23 cellular contexts compared by ENCODE assay signal in the genomic region with DNA sequence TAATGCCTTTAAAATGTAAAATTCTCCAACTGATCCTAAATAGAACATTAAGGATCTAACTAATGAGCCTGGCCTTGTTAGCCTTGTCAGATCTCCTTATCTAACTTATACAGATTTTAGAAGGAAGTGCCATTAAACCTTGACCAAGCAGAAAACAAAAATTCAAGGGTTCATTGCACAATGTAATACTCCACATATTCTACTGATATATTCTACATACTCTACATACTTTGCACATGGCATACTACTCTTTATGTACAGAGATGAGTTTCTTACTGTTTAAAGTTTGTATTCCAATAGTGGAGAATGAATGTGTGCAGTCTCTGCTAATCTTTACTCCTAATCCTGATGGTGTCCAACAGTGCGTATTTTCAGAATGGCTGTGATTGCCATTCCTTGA.
A peak's percentile ranks its signal among the peaks of the same experiment; 100 is the strongest.
DNase-seq lines count a peak whose midpoint lies in the region; ATAC-seq and TF ChIP-seq lines count a peak whose summit lies in the region.
"Had no signal": no experiment of that assay in that cellular context is flagged by ENCODE, and none has a peak within 500 bp of the region (broad histone marks: within the 10 kb centered on the region; RNA-seq: fewer than 3 reads in every experiment).

No MANE protein-coding gene starts in this region.

- H2BK5ac ChIP-seq in IMR-90 (ENCODE audit: low read depth, low read length, poor library complexity, severe bottlenecking): no peak overlapping the region

- DNase-seq in IMR-90: no peak
- peak; percentile 44 for DNase-seq in adipocyte (ENCODE audit: low read depth)
- peak; percentile 2 for DNase-seq in iris pigment epithelial cell (ENCODE audit: low read depth)
- no peak for DNase-seq in smooth muscle cell (lab: John Stamatoyannopoulos, UW; ENCODE audit: unreplicated experiment)
- no peak for DNase-seq in thyroid gland
- no peak for DNase-seq in activated CD4-positive, alpha-beta T cell treated with anti-CD3 and anti-CD28 coated beads for 1 hour
- DNase-seq: 8988T; ACHN; AML-193; BE2C; CD4-positive, alpha-beta T cell; CD8-positive, alpha-beta memory T cell; DMS 273 treated with DMSO at 0.1 percent for 48 hours; DMS79; EL; GDM1; GOT3; HFFc6 had no signal

- TF ChIP-seq POLR2A in IMR-90 (IDR thresholded peaks at IDR 0.05; ENCODE audit: low read depth, low read length): no peak
- no peak for TF ChIP-seq POLR2A in thyroid gland (IDR thresholded peaks at IDR 0.05)

- H4K91ac ChIP-seq in IMR-90 (ENCODE audit: insufficient read depth, low read depth, low read length): no peak overlapping the region

- intact Hi-C loops in IMR-90 (cut with micrococcal nuclease): no loop called here
- intact Hi-C loops in thyroid gland (cut with DNase I): no loop called here

- H2AFZ ChIP-seq in IMR-90 (replicated peaks; ENCODE audit: low read length, poor library complexity) (no peak overlapping the region), smooth muscle cell (ENCODE audit: low read depth) (peak overlapping the region; percentile 2)

- BruUV-seq in IMR-90 (replicated peaks; lab: Mats Ljungman, UMichigan): no TSS peak

- dilution Hi-C loops in IMR-90 (cut with HindIII; ENCODE audit: low sequenced_read_pairs, unreplicated experiment): no loop called here

- H3K18ac ChIP-seq in IMR-90 (ENCODE audit: low read depth, low read length): no peak overlapping the region

- H3K27ac ChIP-seq in IMR-90 (ENCODE audit: insufficient read depth, low read length) (no peak overlapping the region), smooth muscle cell (ENCODE audit: low read depth) (no peak overlapping the region), thyroid gland (no peak overlapping the region)
- H3K27ac ChIP-seq: A549; BLaER1 treated with 17β-estradiol and CSF1 and Interleukin-3, amounts not matched to agents 10 nM and 100 nM had no signal

- H4K5ac ChIP-seq in IMR-90 (ENCODE audit: low read depth, low read length): no peak overlapping the region

- H2AK5ac ChIP-seq in IMR-90 (ENCODE audit: low read depth, low read length): no peak overlapping the region

- H3K4me1 ChIP-seq in IMR-90 (ENCODE audit: control insufficient read depth, insufficient read depth, low read length): peaks cover 2% of the 10 kb centered on the region; the same call in 1 of the 2 replicates
- no peaks in the 10 kb centered on the region for H3K4me1 ChIP-seq in adipocyte (ENCODE audit: control insufficient read depth, insufficient read depth, low read length)
- no peaks in the 10 kb centered on the region for H3K4me1 ChIP-seq in smooth muscle cell (ENCODE audit: low read depth)
- no peaks in the 10 kb centered on the region for H3K4me1 ChIP-seq in thyroid gland
- H3K4me1 ChIP-seq: A549; BE2C; BLaER1 treated with 17β-estradiol and CSF1 and Interleukin-3, amounts not matched to agents 10 nM and 100 nM; HAP-1 had no signal

- no peak overlapping the region for H4K8ac ChIP-seq in IMR-90 (ENCODE audit: low read depth in 2 of 2, low read length in 2 of 2)

- H4K20me1 ChIP-seq in IMR-90 (ENCODE audit: insufficient read depth, low read length): no peaks in the 10 kb centered on the region
- no peaks in the 10 kb centered on the region for H4K20me1 ChIP-seq in smooth muscle cell (ENCODE audit: low read depth)
- H4K20me1 ChIP-seq: BLaER1 treated with 17β-estradiol and CSF1 and Interleukin-3, amounts not matched to agents 10 nM and 100 nM had no signal

- H2BK15ac ChIP-seq in IMR-90 (ENCODE audit: low read depth, low read length): no peak overlapping the region

- no peak overlapping the region for H2BK120ac ChIP-seq in IMR-90 (ENCODE audit: low read depth, low read length)

- H3K36me3 ChIP-seq in IMR-90 (ENCODE audit: control insufficient read depth, insufficient read depth, low read length) (no peaks in the 10 kb centered on the region), adipocyte (ENCODE audit: control insufficient read depth, insufficient read depth, low read length, severe bottlenecking) (no peaks in the 10 kb centered on the region), smooth muscle cell (ENCODE audit: low read depth) (no peaks in the 10 kb centered on the region), thyroid gland (no peaks in the 10 kb centered on the region)
- H3K36me3 ChIP-seq: BE2C; BLaER1 treated with 17β-estradiol and CSF1 and Interleukin-3, amounts not matched to agents 10 nM and 100 nM; HAP-1 had no signal

- TF ChIP-seq CTCF in IMR-90 (conservative IDR thresholded peaks at IDR 0.05; ENCODE audit: low read depth, low read length) (no peak), smooth muscle cell (IDR thresholded peaks at IDR 0.05; ENCODE audit: borderline replicate concordance, insufficient read depth, poor library complexity, severe bottlenecking) (no peak), thyroid gland (IDR thresholded peaks at IDR 0.05) (no peak)

- H3K27me3 ChIP-seq in IMR-90 (ENCODE audit: control insufficient read depth, insufficient read depth, low read length) (no peaks in the 10 kb centered on the region), adipocyte (replicated peaks; ENCODE audit: control insufficient read depth, insufficient read depth, low read length) (no peaks in the 10 kb centered on the region), smooth muscle cell (ENCODE audit: low read depth) (no peaks in the 10 kb centered on the region), thyroid gland (no peaks in the 10 kb centered on the region)
- H3K27me3 ChIP-seq: BE2C; BLaER1 treated with 17β-estradiol and CSF1 and Interleukin-3, amounts not matched to agents 10 nM and 100 nM had no signal

- CTCF ChIA-PET in IMR-90 (lab: Yijun Ruan, JAX): no interaction called here

- no peak overlapping the region for H3K4ac ChIP-seq in IMR-90 (ENCODE audit: low read depth, low read length)

- H3K79me1 ChIP-seq in IMR-90 (ENCODE audit: low read depth in 1 of 2, low read length in 2 of 2): no peaks in the 10 kb centered on the region

- no peak overlapping the region for H2AK9ac ChIP-seq in IMR-90 (replicated peaks; ENCODE audit: low read depth, low read length, poor library complexity)

- H3F3A ChIP-seq in smooth muscle cell (ENCODE audit: low read depth): no peaks in the 10 kb centered on the region

- no CpG with 5 or more reads among the region's 1 CpG for WGBS in IMR-90 (ENCODE audit: extremely low coverage in 2 of 2, insufficient read length in 1 of 2), 2 experiments
- WGBS in smooth muscle cell (ENCODE audit: low lambda C conversion rate): 92% methylated on average over 1 of the region's 1 CpG
- WGBS in thyroid gland, 2 donors: 98 to 100% methylated on average over 1 of the region's 1 CpG

- no peak overlapping the region for H2BK20ac ChIP-seq in IMR-90 (ENCODE audit: low read depth, low read length)

- TF ChIP-seq RAD21 in IMR-90 (IDR thresholded peaks at IDR 0.05; ENCODE audit: low read length): no peak

- H3K9ac ChIP-seq in IMR-90 (ENCODE audit: low read depth, low read length) (no peak overlapping the region), adipocyte (ENCODE audit: low read length) (no peak overlapping the region), smooth muscle cell (ENCODE audit: low read depth) (no peak overlapping the region)
- H3K9ac ChIP-seq: BLaER1 treated with 17β-estradiol and CSF1 and Interleukin-3, amounts not matched to agents 10 nM and 100 nM had no signal

- H3K9me1 ChIP-seq in IMR-90 (ENCODE audit: insufficient read depth, low read length): no peaks in the 10 kb centered on the region; the same call in 1 of the 2 replicates

- POLR2A ChIA-PET in IMR-90 (lab: Charles Lee; ENCODE audit: unreplicated experiment): interaction anchor here (0.6 kb wide), 1 partner anchor 12 kb away, joined by 3 read pairs; no protein-coding TSS in a partner anchor

- H3K79me2 ChIP-seq in smooth muscle cell (ENCODE audit: low read depth): no peaks in the 10 kb centered on the region

- no peak overlapping the region for H3K23ac ChIP-seq in IMR-90 (ENCODE audit: low read depth, low read length)

- H3K9me3 ChIP-seq in IMR-90 (ENCODE audit: control insufficient read depth, insufficient read depth, low read length) (no peaks in the 10 kb centered on the region), adipocyte (ENCODE audit: control insufficient read depth, low read length) (no peaks in the 10 kb centered on the region), smooth muscle cell (replicated peaks; ENCODE audit: low read depth) (no peaks in the 10 kb centered on the region), thyroid gland (no peaks in the 10 kb centered on the region)
- H3K9me3 ChIP-seq: A549; BE2C; BLaER1 treated with 17β-estradiol and CSF1 and Interleukin-3, amounts not matched to agents 10 nM and 100 nM; HAP-1 had no signal

- in situ Hi-C loops in IMR-90 (cut with MboI; ENCODE audit: low sequenced_read_pairs): no loop called here

- ATAC-seq in IMR-90 (ENCODE audit: low read depth) (peak; percentile 62), HG02884 (IDR thresholded peaks at IDR 0.05; ENCODE audit: unreplicated experiment) (no peak)
- ATAC-seq: A549, GM12878 had no signal

- no peak overlapping the region for H3K4me2 ChIP-seq in IMR-90 (ENCODE audit: low read depth, low read length)
- no peak overlapping the region for H3K4me2 ChIP-seq in smooth muscle cell
- H3K4me2 ChIP-seq: A549; BLaER1 treated with 17β-estradiol and CSF1 and Interleukin-3, amounts not matched to agents 10 nM and 100 nM had no signal

- H3K4me3 ChIP-seq in IMR-90 (ENCODE audit: insufficient read depth, low read depth, low read length) (no peak overlapping the region), adipocyte (ENCODE audit: low read length) (no peak overlapping the region), smooth muscle cell (no peak overlapping the region), thyroid gland (replicated peaks in 1 of 3) (no peak overlapping the region)
- H3K4me3 ChIP-seq: A549; BLaER1 treated with 17β-estradiol and CSF1 and Interleukin-3, amounts not matched to agents 10 nM and 100 nM; GM12878; HAP-1 had no signal

- H3K56ac ChIP-seq in IMR-90 (ENCODE audit: extremely low read depth, insufficient read depth, low read length): no peak overlapping the region

- no peak overlapping the region for H3K14ac ChIP-seq in IMR-90 (replicated peaks; ENCODE audit: low read depth, low read length)

TF ChIP-seq in IMR-90, 13 proteins besides CTCF, POLR2A, EP300 and RAD21:
- peak; percentile 34; the same call in 1 of the 2 replicates for TF ChIP-seq CEBPB (IDR thresholded peaks at IDR 0.05; ENCODE audit: low read depth, low read length)
- no peak for TF ChIP-seq MAZ (IDR thresholded peaks at IDR 0.05; ENCODE audit: borderline replicate concordance, low read depth, low read length)
- no peak for TF ChIP-seq MAFK (IDR thresholded peaks at IDR 0.05; ENCODE audit: low read depth, low read length)

Comparison
In these comparisons a context has a peak if more than half of its experiments do, and no peak if none do; other contexts are left out.
1. DNase-seq: peak in adipocyte (single experiment) and iris pigment epithelial cell (single experiment); none in IMR-90 (single experiment), smooth muscle cell (single experiment), thyroid gland (0 of 2) and activated CD4-positive, alpha-beta T cell treated with anti-CD3 and anti-CD28 coated beads for 1 hour (single experiment).